13 cellular contexts compared by ENCODE assay signal in genomic region chr7:19144661-19145428, GRCh38. TPM values are rescaled to one million over a fixed set of nuclear protein-coding genes. Genes with fewer than 3 reads are reported as not detected.
DNase-seq lines count a peak whose midpoint lies in the region; ATAC-seq and TF ChIP-seq lines count a peak whose summit lies in the region.
"Had no signal": no experiment of that assay in that cellular context is flagged by ENCODE, and none has a peak within 500 bp of the region (broad histone marks: within the 10 kb centered on the region; RNA-seq: fewer than 3 reads in every experiment).

A gene with protein sequence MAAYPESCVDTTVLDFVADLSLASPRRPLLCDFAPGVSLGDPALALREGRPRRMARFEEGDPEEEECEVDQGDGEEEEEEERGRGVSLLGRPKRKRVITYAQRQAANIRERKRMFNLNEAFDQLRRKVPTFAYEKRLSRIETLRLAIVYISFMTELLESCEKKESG (minus strand): TSS chr7:19145421. CDS start chr7:19145362, 59 bp downstream.

- H3K9me3 ChIP-seq in endodermal cell (ENCODE audit: control insufficient read depth, low read length), result no peaks in the 10 kb centered on the region
- no peaks in the 10 kb centered on the region for H3K9me3 ChIP-seq in testis

- 0 to 2% methylated on average over 8 to 51 of the region's 51 CpGs for WGBS in endodermal cell (ENCODE audit: insufficient coverage in 1 of 2, insufficient read length in 1 of 2), 2 experiments
- WGBS in testis, 2 donors, result 2 to 5% methylated on average over 34 to 51 of the region's 51 CpGs

- peak within 1 kb of the TSS; percentile 24 for H3K27ac Mint-ChIP-seq in T-helper 1 cell treated with Interleukin-12 subunit alpha and Interleukin-12 subunit beta and Interleukin-4 antibody, amounts not matched to agents 30 μg/mL and 1 μg/mL, for 36 hours
- H3K27ac Mint-ChIP-seq in endodermal cell, result no peak within 1 kb of the TSS
- H3K27ac Mint-ChIP-seq in nephron, result no peak within 1 kb of the TSS
- H3K27ac Mint-ChIP-seq: activated naive CD8-positive, alpha-beta T cell had no signal

- H3K4me1 ChIP-seq in endodermal cell (ENCODE audit: control insufficient read depth, insufficient read depth, low read length) (peaks cover 4% of the 10 kb centered on the region), testis (peaks cover 3% of the 10 kb centered on the region)

- no peak within 1 kb of the TSS for H3K9ac ChIP-seq in endodermal cell (ENCODE audit: extremely low read depth, low read length, poor library complexity, severe bottlenecking)

- H3K4me3 Mint-ChIP-seq in T-helper 1 cell treated with Interleukin-12 subunit alpha and Interleukin-12 subunit beta and Interleukin-4 antibody, amounts not matched to agents 30 μg/mL and 1 μg/mL, for 36 hours, result no peak within 1 kb of the TSS
- H3K4me3 Mint-ChIP-seq in endodermal cell (peak within 1 kb of the TSS; percentile 64), nephron (peak within 1 kb of the TSS; percentile 70 to 80 (median 78))
- H3K4me3 Mint-ChIP-seq: activated naive CD8-positive, alpha-beta T cell; stimulated activated naive CD8-positive, alpha-beta T cell treated with anti-CD3 and anti-CD28 coated beads, Interleukin-15, amount 100 ng/mL, for 72 hours had no signal

- H3K27me3 Mint-ChIP-seq in T-helper 1 cell treated with Interleukin-12 subunit alpha and Interleukin-12 subunit beta and Interleukin-4 antibody, amounts not matched to agents 30 μg/mL and 1 μg/mL, for 36 hours (ENCODE audit: low read depth), result peaks cover 43% of the 10 kb centered on the region
- peaks cover 78% of the 10 kb centered on the region for H3K27me3 Mint-ChIP-seq in endodermal cell (ENCODE audit: insufficient read depth)
- peaks cover 76% of the 10 kb centered on the region for H3K27me3 Mint-ChIP-seq in nephron (ENCODE audit: low read depth)

- no peaks in the 10 kb centered on the region for H3K36me3 ChIP-seq in endodermal cell (ENCODE audit: control insufficient read depth, insufficient read depth, low read length)
- no peaks in the 10 kb centered on the region for H3K36me3 ChIP-seq in testis (ENCODE audit: low read depth, missing control alignments)

- no peak within 1 kb of the TSS for H3K27ac ChIP-seq in endodermal cell (ENCODE audit: low read depth, low read length)
- no peak within 1 kb of the TSS for H3K27ac ChIP-seq in testis

- no peaks in the 10 kb centered on the region for H3K4me1 Mint-ChIP-seq in T-helper 1 cell treated with Interleukin-12 subunit alpha and Interleukin-12 subunit beta and Interleukin-4 antibody, amounts not matched to agents 30 μg/mL and 1 μg/mL, for 36 hours (ENCODE audit: low read depth)
- H3K4me1 Mint-ChIP-seq in endodermal cell, result peaks cover 22% of the 10 kb centered on the region
- H3K4me1 Mint-ChIP-seq in nephron, result peaks cover 12% of the 10 kb centered on the region

- H3K4me3 ChIP-seq in endodermal cell (ENCODE audit: low read length), result peak within 1 kb of the TSS; percentile 79
- H3K4me3 ChIP-seq in testis, result peak within 1 kb of the TSS; percentile 19 to 32

- TF ChIP-seq CTCF in endodermal cell (conservative IDR thresholded peaks at IDR 0.05) (no peak), nephron (IDR thresholded peaks at IDR 0.05; ENCODE audit: unreplicated experiment in 3 of 3) (no peak), testis (IDR thresholded peaks at IDR 0.05) (no peak)

- DNase-seq in T-helper 1 cell (no peak), endodermal cell (peak; percentile 65), testis (no peak), SHP77 treated with DMSO at 0.1 percent for 48 hours (lab: John Stamatoyannopoulos, UW) (no peak), NCI-H1417 (lab: John Stamatoyannopoulos, UW) (no peak)
- DNase-seq: 8988T; NCI-H2227 treated with DMSO at 0.1 percent for 48 hours; stimulated activated naive CD8-positive, alpha-beta T cell treated with anti-CD3 and anti-CD28 coated beads, Interleukin-15, amount 100 ng/mL, for 72 hours had no signal

- TF ChIP-seq POLR2A in testis (IDR thresholded peaks at IDR 0.05), result no peak

- no peak for ATAC-seq in HG03039 (IDR thresholded peaks at IDR 0.05; ENCODE audit: unreplicated experiment)
- ATAC-seq: stimulated activated naive CD8-positive, alpha-beta T cell treated with anti-CD3 and anti-CD28 coated beads, Interleukin-15, amount 100 ng/mL, for 72 hours had no signal

- H3K27me3 ChIP-seq in endodermal cell (ENCODE audit: control insufficient read depth, insufficient read depth, low read length, poor library complexity, severe bottlenecking) (peaks cover 78% of the 10 kb centered on the region), testis (no peaks in the 10 kb centered on the region)

- intact Hi-C loops in testis (cut with DNase I; ENCODE audit: low total_unique reads), result no loop called here

- H3K9me3 Mint-ChIP-seq in T-helper 1 cell treated with Interleukin-12 subunit alpha and Interleukin-12 subunit beta and Interleukin-4 antibody, amounts not matched to agents 30 μg/mL and 1 μg/mL, for 36 hours, result no peaks in the 10 kb centered on the region
- no peaks in the 10 kb centered on the region for H3K9me3 Mint-ChIP-seq in endodermal cell
- H3K9me3 Mint-ChIP-seq in nephron, result peaks cover 4% of the 10 kb centered on the region

- no peaks in the 10 kb centered on the region for H3K36me3 Mint-ChIP-seq in T-helper 1 cell treated with Interleukin-12 subunit alpha and Interleukin-12 subunit beta and Interleukin-4 antibody, amounts not matched to agents 30 μg/mL and 1 μg/mL, for 36 hours (ENCODE audit: low read depth)
- H3K36me3 Mint-ChIP-seq in endodermal cell (ENCODE audit: low read depth) (no peaks in the 10 kb centered on the region), nephron (ENCODE audit: low read depth) (no peaks in the 10 kb centered on the region)
- H3K36me3 Mint-ChIP-seq: activated naive CD8-positive, alpha-beta T cell had no signal

RNA-seq across cellular contexts. Expression of the gene that starts here (rescaled TPM):
- total RNA-seq in endodermal cell (not detected), testis (not detected)
- polyA plus RNA-seq in endodermal cell (2013, experiment 1 of 2), result not detected
- polyA plus RNA-seq in endodermal cell (2013, experiment 2 of 2), result not detected
- polyA plus RNA-seq in testis (ENCODE audit: insufficient read depth, low read depth, low replicate concordance), result not detected
- total RNA-seq: RPMI7951 had no signal

Comparison
In these comparisons a context has a peak if more than half of its experiments do, and no peak if none do; other contexts are left out.
1. Peak in DNase-seq and H3K4me3 ChIP-seq in endodermal cell; RNA of the gene not detected or under 1 TPM.